ENCODE assay signal across 8 cellular contexts in the genomic region with DNA sequence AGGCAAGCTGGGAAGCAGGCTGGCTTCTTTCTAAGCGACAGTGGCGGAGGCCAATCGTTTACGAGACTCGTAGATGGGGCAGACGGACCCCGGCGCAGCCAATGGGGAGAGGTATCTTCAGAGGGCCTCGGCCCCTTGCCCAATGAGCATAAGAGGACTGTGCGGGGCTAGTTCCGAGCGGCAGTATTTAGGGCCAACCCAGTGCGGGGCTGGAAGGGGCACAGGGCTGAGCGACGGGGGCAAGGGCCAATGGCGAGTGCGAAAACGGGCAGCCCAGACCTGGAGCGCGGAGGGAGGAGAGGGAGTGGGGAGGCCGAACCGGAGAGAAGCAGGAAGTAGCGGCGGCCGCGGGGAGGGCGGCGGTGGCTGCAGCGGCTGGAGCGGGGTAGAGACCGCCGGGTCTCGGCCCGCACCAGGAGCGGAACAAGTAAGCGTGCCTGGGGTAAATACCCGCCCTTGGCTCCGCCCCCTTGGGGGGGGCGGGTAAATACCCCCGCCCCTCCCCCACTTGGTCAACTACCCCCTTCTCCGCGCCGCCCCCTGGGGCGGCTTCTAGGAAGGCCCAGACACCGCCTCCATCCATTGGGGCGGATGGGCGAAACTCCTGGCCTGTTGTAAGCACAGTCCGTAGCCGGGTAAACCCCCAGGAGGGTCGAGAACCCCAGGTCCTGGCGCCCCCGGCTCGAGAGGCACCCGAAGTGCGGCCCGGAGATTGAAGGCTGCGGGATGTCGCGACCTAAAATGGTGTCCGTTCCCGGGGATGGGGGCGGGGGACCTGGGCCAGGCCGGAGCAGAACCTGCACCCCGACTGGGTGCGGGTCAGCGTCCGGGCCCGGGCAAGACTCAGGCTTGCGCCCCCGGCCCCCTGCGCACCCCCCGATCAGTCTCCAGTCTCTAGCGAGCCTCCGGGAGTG. TPM values are rescaled to one million over a fixed set of nuclear protein-coding genes. Genes with fewer than 3 reads are reported as not detected.
DNase-seq lines count a peak whose midpoint lies in the region; ATAC-seq and TF ChIP-seq lines count a peak whose summit lies in the region.

A gene with protein sequence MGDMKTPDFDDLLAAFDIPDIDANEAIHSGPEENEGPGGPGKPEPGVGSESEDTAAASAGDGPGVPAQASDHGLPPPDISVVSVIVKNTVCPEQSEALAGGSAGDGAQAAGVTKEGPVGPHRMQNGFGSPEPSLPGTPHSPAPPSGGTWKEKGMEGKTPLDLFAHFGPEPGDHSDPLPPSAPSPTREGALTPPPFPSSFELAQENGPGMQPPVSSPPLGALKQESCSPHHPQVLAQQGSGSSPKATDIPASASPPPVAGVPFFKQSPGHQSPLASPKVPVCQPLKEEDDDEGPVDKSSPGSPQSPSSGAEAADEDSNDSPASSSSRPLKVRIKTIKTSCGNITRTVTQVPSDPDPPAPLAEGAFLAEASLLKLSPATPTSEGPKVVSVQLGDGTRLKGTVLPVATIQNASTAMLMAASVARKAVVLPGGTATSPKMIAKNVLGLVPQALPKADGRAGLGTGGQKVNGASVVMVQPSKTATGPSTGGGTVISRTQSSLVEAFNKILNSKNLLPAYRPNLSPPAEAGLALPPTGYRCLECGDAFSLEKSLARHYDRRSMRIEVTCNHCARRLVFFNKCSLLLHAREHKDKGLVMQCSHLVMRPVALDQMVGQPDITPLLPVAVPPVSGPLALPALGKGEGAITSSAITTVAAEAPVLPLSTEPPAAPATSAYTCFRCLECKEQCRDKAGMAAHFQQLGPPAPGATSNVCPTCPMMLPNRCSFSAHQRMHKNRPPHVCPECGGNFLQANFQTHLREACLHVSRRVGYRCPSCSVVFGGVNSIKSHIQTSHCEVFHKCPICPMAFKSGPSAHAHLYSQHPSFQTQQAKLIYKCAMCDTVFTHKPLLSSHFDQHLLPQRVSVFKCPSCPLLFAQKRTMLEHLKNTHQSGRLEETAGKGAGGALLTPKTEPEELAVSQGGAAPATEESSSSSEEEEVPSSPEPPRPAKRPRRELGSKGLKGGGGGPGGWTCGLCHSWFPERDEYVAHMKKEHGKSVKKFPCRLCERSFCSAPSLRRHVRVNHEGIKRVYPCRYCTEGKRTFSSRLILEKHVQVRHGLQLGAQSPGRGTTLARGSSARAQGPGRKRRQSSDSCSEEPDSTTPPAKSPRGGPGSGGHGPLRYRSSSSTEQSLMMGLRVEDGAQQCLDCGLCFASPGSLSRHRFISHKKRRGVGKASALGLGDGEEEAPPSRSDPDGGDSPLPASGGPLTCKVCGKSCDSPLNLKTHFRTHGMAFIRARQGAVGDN (plus strand): TSS at position 331 of the 914 bp plus-strand sequence. CDS start 3,993 bp downstream, outside the sequence.

- H3K4me1 ChIP-seq in lower lobe of right lung = peaks cover 19% of the 10 kb centered on the region

- no peaks in the 10 kb centered on the region for H3K27me3 ChIP-seq in lower lobe of right lung (ENCODE audit: low read depth)

- no peak for TF ChIP-seq CTCF in lower lobe of right lung (IDR thresholded peaks at IDR 0.05)

- peak within 1 kb of the TSS; percentile 89 for H3K4me3 ChIP-seq in lower lobe of right lung

- DNase-seq in CMK (ENCODE audit: low read depth) (peak; percentile 99), HS-5 (ENCODE audit: low read depth) (peak; percentile 98), lower lobe of right lung (peak; percentile 100)
- DNase-seq in NK-92 treated with Interleukin-12 subunit alpha and Interleukin-12 subunit beta, amount 100 ng/mL, for 24 hours (lab: John Stamatoyannopoulos, UW) = peak; percentile 99
- DNase-seq in activated CD8-positive, alpha-beta memory T cell treated with anti-CD3 and anti-CD28 coated beads for 24 hours = peak; percentile 99
- DNase-seq in effector CD4-positive, alpha-beta T cell = peak; percentile 97
- peak; percentile 95 to 98 (median 96) for DNase-seq in stimulated activated CD4-positive, alpha-beta T cell treated with anti-CD3 and anti-CD28 coated beads, TNF-alpha, amount 100 ng/mL, for 24 hours (ENCODE audit: low read depth in 3 of 3)

- intact Hi-C loops in lower lobe of right lung (cut with DNase I) = no loop called here

- peaks cover 22% of the 10 kb centered on the region for H3K36me3 ChIP-seq in lower lobe of right lung

- H3K9me3 ChIP-seq in lower lobe of right lung = no peaks in the 10 kb centered on the region

- H3K27ac ChIP-seq in lower lobe of right lung = peak within 1 kb of the TSS; percentile 97

- ATAC-seq in GM19468 (IDR thresholded peaks at IDR 0.05; ENCODE audit: extremely low read depth, unreplicated experiment) (peak; percentile 89), lower lobe of right lung (peak; percentile 93 to 96)

RNA-seq across cellular contexts. Expression of the gene that starts here (rescaled TPM):
- 23.7 TPM for total RNA-seq in lower lobe of right lung

Comparison
In these comparisons a context has a peak if more than half of its experiments do, and no peak if none do; other contexts are left out.
1. Peak in every context shown above with its lines: DNase-seq, ATAC-seq, H3K4me3 ChIP-seq and H3K27ac ChIP-seq.